In genomic region chr6:37131104-37131959, GRCh38 we compare ENCODE assay signal across 10 cellular contexts. TPM values are rescaled to one million over a fixed set of nuclear protein-coding genes. Genes with fewer than 3 reads are reported as not detected.
DNase-seq lines count a peak whose midpoint lies in the region; TF ChIP-seq lines count a peak whose summit lies in the region.
"Had no signal": no experiment of that assay in that cellular context is flagged by ENCODE, and none has a peak within 500 bp of the region (broad histone marks: within the 10 kb centered on the region; RNA-seq: fewer than 3 reads in every experiment).

No MANE protein-coding gene starts in this region.

- peak overlapping the region in 1 of 2 donors; percentile 9 for H3K9ac ChIP-seq in liver (ENCODE audit: low read depth in 1 of 2, low read length in 2 of 2)

- H3K9me3 Mint-ChIP-seq in brain: peaks cover 0 to 3% (median 0%) of the 10 kb centered on the region in 5 experiments
- H3K9me3 Mint-ChIP-seq in type B pancreatic cell: no peaks in the 10 kb centered on the region

- DNase-seq in NCI-H2029 (lab: John Stamatoyannopoulos, UW) (peak; percentile 73), type B pancreatic cell (ENCODE audit: extremely low spot score, unreplicated experiment) (no peak), GM19240 (ENCODE audit: insufficient read length, low spot score) (no peak), NOMO-1 treated with DMSO at 0.1 percent for 48 hours (lab: John Stamatoyannopoulos, UW; ENCODE audit: unreplicated experiment) (no peak), middle frontal gyrus (ENCODE audit: extremely low spot score, low spot score) (no peak), activated gamma-delta T cell (lab: John Stamatoyannopoulos, UW) (no peak)
- DNase-seq: stimulated activated CD4-positive, alpha-beta T cell treated with anti-CD3 and anti-CD28 coated beads, Interleukin-2, amount 100 ng/mL, for 24 hours had no signal

- H3K36me3 Mint-ChIP-seq in brain (no peaks in the 10 kb centered on the region), type B pancreatic cell (no peaks in the 10 kb centered on the region)
- H3K36me3 Mint-ChIP-seq: activated naive CD8-positive, alpha-beta T cell had no signal

- H3K4me1 Mint-ChIP-seq in brain: peaks cover 71% of the 10 kb centered on the region
- peaks cover 52% of the 10 kb centered on the region for H3K4me1 Mint-ChIP-seq in type B pancreatic cell (ENCODE audit: unreplicated experiment)

- H3K27me3 Mint-ChIP-seq in brain (no peaks in the 10 kb centered on the region), type B pancreatic cell (no peaks in the 10 kb centered on the region)
- H3K27me3 Mint-ChIP-seq: activated naive CD8-positive, alpha-beta T cell had no signal

- 66% methylated on average over 15 of the region's 15 CpGs for WGBS in liver

- H3K4me3 Mint-ChIP-seq in brain (peak overlapping the region; percentile 27 to 67 (median 45)), type B pancreatic cell (peak overlapping the region; percentile 49)
- H3K4me3 Mint-ChIP-seq: activated naive CD8-positive, alpha-beta T cell had no signal

- H3K4me1 ChIP-seq in liver (ENCODE audit: control insufficient read depth in 4 of 4, insufficient read depth in 4 of 4, low read length in 3 of 4): peaks cover 17 to 47% (median 26%) of the 10 kb centered on the region in 4 donors

- H3K27ac ChIP-seq in liver (ENCODE audit: low read depth in 1 of 2, low read length in 2 of 2): peak overlapping the region; percentile 5 to 47

- TF ChIP-seq RAD21 in liver (IDR thresholded peaks at IDR 0.05): no peak

- H3K4me3 ChIP-seq in liver (ENCODE audit: low read depth in 1 of 3, low read length in 3 of 3): no peak overlapping the region

- no peaks in the 10 kb centered on the region for H3K9me3 ChIP-seq in liver (ENCODE audit: control insufficient read depth in 4 of 4, low read length in 3 of 4)

- H3K27ac Mint-ChIP-seq in brain: peak overlapping the region; percentile 76 to 98 (median 89)
- peak overlapping the region; percentile 88 for H3K27ac Mint-ChIP-seq in type B pancreatic cell
- H3K27ac Mint-ChIP-seq: activated naive CD8-positive, alpha-beta T cell had no signal

- H3K27me3 ChIP-seq in liver (ENCODE audit: control insufficient read depth in 4 of 4, insufficient read depth in 4 of 4, low read length in 3 of 4): no peaks in the 10 kb centered on the region

- no peaks in the 10 kb centered on the region for H3K36me3 ChIP-seq in liver (ENCODE audit: control insufficient read depth in 4 of 4, insufficient read depth in 3 of 4, low read depth in 1 of 4, low read length in 3 of 4)

- no peak for TF ChIP-seq CTCF in brain (conservative IDR thresholded peaks at IDR 0.05)
- TF ChIP-seq CTCF in liver (IDR thresholded peaks at IDR 0.05; ENCODE audit: low read depth, low read length, missing input control): no peak
- no peak for TF ChIP-seq CTCF in type B pancreatic cell (conservative IDR thresholded peaks at IDR 0.05)

TF ChIP-seq in liver, 16 proteins besides CTCF, POLR2A, EP300 and RAD21:
- TF ChIP-seq FOXA2 (IDR thresholded peaks at IDR 0.05) (no peak), RXRA (IDR thresholded peaks at IDR 0.05) (peak in 1 of 2 donors; percentile 2)

RNA-seq across cellular contexts. Expression of gene PIM1, which starts 38.6 kb away (rescaled TPM):
- polyA plus RNA-seq in brain (ENCODE audit: insufficient read depth, low read depth, low replicate concordance) (102 TPM), liver (10 to 100 TPM in 1 of 2 donors, 1 to 10 TPM in 1; 5.5 to 10.4 TPM)
- total RNA-seq in liver (100 to 1,000 TPM in 1 of 2 donors, 10 to 100 TPM in 1; 10.9 to 141 TPM), type B pancreatic cell (ENCODE audit: low replicate concordance) (41.5 and 74.2 TPM in 2 replicates)
